In the genomic region with DNA sequence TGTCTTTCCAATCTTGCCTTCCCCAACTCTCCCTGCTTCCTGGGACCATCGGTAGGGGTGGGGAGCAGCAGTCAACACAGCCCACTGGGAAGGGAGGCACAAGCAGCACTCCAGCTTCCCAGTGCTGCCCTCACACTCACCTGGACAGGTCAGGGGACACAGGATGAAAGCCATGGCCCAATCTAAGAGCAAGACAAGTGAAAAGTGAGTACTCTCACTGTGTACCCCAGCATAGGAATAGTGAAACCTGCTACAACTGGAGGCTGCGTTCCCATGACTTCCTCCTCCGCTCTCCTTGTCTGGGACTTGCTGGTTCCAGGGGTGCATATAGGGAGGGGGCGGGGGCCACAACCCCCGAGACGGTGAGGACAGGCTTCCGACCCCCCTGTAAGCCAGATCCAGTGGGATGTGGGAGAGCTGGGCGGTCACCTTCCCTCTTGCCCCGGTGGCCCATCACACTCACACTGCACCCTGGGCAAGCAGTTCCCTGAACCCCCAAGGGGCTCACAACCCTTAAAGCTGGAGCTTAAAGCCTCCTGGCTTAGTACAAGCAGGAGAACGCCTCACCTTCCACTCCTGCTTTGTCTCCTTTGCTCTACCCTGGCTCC, we compare ENCODE assay signal across 1 cellular context.
TF ChIP-seq lines count a peak whose summit lies in the region.

No MANE protein-coding gene starts in this region.

TF ChIP-seq in K562, 482 proteins besides CTCF, POLR2A, EP300 and RAD21:
- TF ChIP-seq KDM1A (IDR thresholded peaks at IDR 0.05) (no peak), ZFPM2 (CRISPR knock-in tag; IDR thresholded peaks at IDR 0.05) (no peak), POLR2G (IDR thresholded peaks at IDR 0.05; ENCODE audit: low read depth, low read length) (0 out of 2 replicates have a peak, but pooled peaks have one; percentile 14)
